In genomic region chr5:103259705-103260355, GRCh38 we compare ENCODE assay signal across 8 cellular contexts. TPM values are rescaled to one million over a fixed set of nuclear protein-coding genes. Genes with fewer than 3 reads are reported as not detected.
A peak's percentile ranks its signal among the peaks of the same experiment; 100 is the strongest.
DNase-seq lines count a peak whose midpoint lies in the region; ATAC-seq and TF ChIP-seq lines count a peak whose summit lies in the region.

No MANE protein-coding gene starts in this region.

- no peaks in the 10 kb centered on the region for H3K36me3 ChIP-seq in Peyer's patch

- peaks cover 0 to 16% (median 2%) of the 10 kb centered on the region in 4 donors for H3K4me1 ChIP-seq in Peyer's patch

- TF ChIP-seq POLR2A in Peyer's patch (IDR thresholded peaks at IDR 0.05), result no peak
- no peak for TF ChIP-seq POLR2A in lower leg skin (IDR thresholded peaks at IDR 0.05)

- DNase-seq in AG09309 (ENCODE audit: low read depth) (no peak), GM12865 (ENCODE audit: low read depth) (no peak), Peyer's patch (peak in 1 of 3 donors; percentile 18), choroid plexus epithelial cell (ENCODE audit: low read depth) (peak; percentile 46), lower leg skin (ENCODE audit: low spot score in 2 of 2) (peak in 1 of 2 donors; percentile 19), GM19240 (ENCODE audit: insufficient read length, low spot score) (no peak)

- ATAC-seq in HG03139 (IDR thresholded peaks at IDR 0.05; ENCODE audit: unreplicated experiment), result no peak

- 1 to 10% methylated on average over 8 to 16 of the region's 20 CpGs for WGBS in lower leg skin, 2 donors

- no peaks in the 10 kb centered on the region for H3K9me3 ChIP-seq in Peyer's patch

- peak overlapping the region; percentile 98 for H3K4me3 ChIP-seq in AG09309 (ENCODE audit: control insufficient read depth, low read depth, low read length)
- peak overlapping the region; percentile 99 for H3K4me3 ChIP-seq in GM12865 (ENCODE audit: low read depth, low read length)
- H3K4me3 ChIP-seq in Peyer's patch, result peak overlapping the region; percentile 87 to 94 (median 92)
- H3K4me3 ChIP-seq in choroid plexus epithelial cell (ENCODE audit: low read depth, low read length), result peak overlapping the region; percentile 93
- peak overlapping the region; percentile 78 for H3K4me3 ChIP-seq in lower leg skin (ENCODE audit: low read depth, poor library complexity, severe bottlenecking)

- TF ChIP-seq CTCF in AG09309 (IDR thresholded peaks at IDR 0.05; ENCODE audit: control insufficient read depth, insufficient read depth, low read depth, low read length, missing control alignments) (no peak), GM12865 (IDR thresholded peaks at IDR 0.05; ENCODE audit: insufficient read depth, low read depth, low read length, missing control alignments) (no peak), Peyer's patch (IDR thresholded peaks at IDR 0.05) (no peak), choroid plexus epithelial cell (conservative IDR thresholded peaks at IDR 0.05; ENCODE audit: low read depth, low read length) (peak; percentile 16), lower leg skin (IDR thresholded peaks at IDR 0.05) (no peak)

- H3K27ac ChIP-seq in Peyer's patch, result peak overlapping the region; percentile 79 to 97 (median 91)
- peak overlapping the region; percentile 94 for H3K27ac ChIP-seq in temporal lobe (ENCODE audit: low read depth, low read length)

- intact Hi-C loops in lower leg skin (cut with DNase I; ENCODE audit: low total_unique reads), result no loop called here

- no peaks in the 10 kb centered on the region for H3K27me3 ChIP-seq in Peyer's patch

RNA-seq across cellular contexts. Expression of gene MACIR, which starts 1.3 kb away (rescaled TPM):
- 10 to 100 TPM in 3 of 4 donors, 1 to 10 TPM in 1; 4.1 to 42.7 (median 24.1) TPM for total RNA-seq in Peyer's patch
- 1 to 10 TPM; 5.7 to 8.2 (median 6.4) TPM for total RNA-seq in lower leg skin
- total RNA-seq in temporal lobe, result 28.5 TPM
